ENCODE assay signal across 14 cellular contexts in genomic region chr20:39893013-39893685, GRCh38.
DNase-seq lines count a peak whose midpoint lies in the region; ATAC-seq, FAIRE-seq and TF ChIP-seq lines count a peak whose summit lies in the region.
"Had no signal": no experiment of that assay in that cellular context is flagged by ENCODE, and none has a peak within 500 bp of the region (broad histone marks: within the 10 kb centered on the region; RNA-seq: fewer than 3 reads in every experiment).

No MANE protein-coding gene starts in this region.

- no peaks in the 10 kb centered on the region for H3K79me2 ChIP-seq in hepatocyte

- H3K36me3 ChIP-seq in hepatocyte (replicated peaks; ENCODE audit: insufficient read depth, low read depth): no peaks in the 10 kb centered on the region
- H3K36me3 ChIP-seq: vagina, WERI-Rb-1 had no signal

- TF ChIP-seq POLR2A in GM12892 (IDR thresholded peaks at IDR 0.05; ENCODE audit: low read depth, low read length): no peak

- H3K27ac ChIP-seq in hepatocyte: no peak overlapping the region
- H3K27ac ChIP-seq: epithelial cell of prostate, vagina, WERI-Rb-1 had no signal

- peaks cover 6% of the 10 kb centered on the region for H3K4me1 ChIP-seq in hepatocyte (ENCODE audit: insufficient read depth)
- H3K4me1 ChIP-seq: vagina had no signal

- H3K4me1 Mint-ChIP-seq in HFFc6 (ENCODE audit: low read depth): no peaks in the 10 kb centered on the region
- H3K4me1 Mint-ChIP-seq: naive thymus-derived CD8-positive, alpha-beta T cell had no signal

- H3K9me3 ChIP-seq in hepatocyte (ENCODE audit: low read depth): no peaks in the 10 kb centered on the region
- H3K9me3 ChIP-seq: vagina had no signal

- no peak for FAIRE-seq in GM12892 (lab: Jason Lieb, UNC)

- H3K27ac Mint-ChIP-seq in HFFc6: no peak overlapping the region
- H3K27ac Mint-ChIP-seq: naive thymus-derived CD8-positive, alpha-beta T cell had no signal

- ATAC-seq in HG02642 (IDR thresholded peaks at IDR 0.05; ENCODE audit: poor library complexity, unreplicated experiment) (no peak), HG02588 (IDR thresholded peaks at IDR 0.05; ENCODE audit: unreplicated experiment) (no peak)
- ATAC-seq: naive thymus-derived CD8-positive, alpha-beta T cell had no signal

- DNase-seq in A172 (ENCODE audit: low spot score) (peak; percentile 8), HFFc6 (no peak), astrocyte of the cerebellum (ENCODE audit: low read depth) (peak; percentile 23), hepatocyte (ENCODE audit: low spot score) (peak; percentile 29), GM12892 (ENCODE audit: insufficient read length) (no peak)
- DNase-seq in activated CD4-positive, CD25-positive, alpha-beta regulatory T cell (lab: John Stamatoyannopoulos, UW): no peak
- DNase-seq: anterior cingulate cortex; naive thymus-derived CD8-positive, alpha-beta T cell; RPMI8226; WERI-Rb-1 had no signal

- H3K4me3 Mint-ChIP-seq in HFFc6: no peak overlapping the region
- H3K4me3 Mint-ChIP-seq: naive thymus-derived CD8-positive, alpha-beta T cell had no signal

- peaks cover 9% of the 10 kb centered on the region; the same call in 1 of the 2 replicates for H3K9me3 Mint-ChIP-seq in HFFc6

- in situ Hi-C loops in astrocyte of the cerebellum (cut with HindIII; ENCODE audit: low sequenced_read_pairs): no loop called here

- 75% methylated on average over 1 of the region's 1 CpG for WGBS in hepatocyte (ENCODE audit: low lambda C conversion rate, missing lambda C conversion rate)

- H3K4me3 ChIP-seq in astrocyte of the cerebellum (ENCODE audit: low read depth, low read length) (no peak overlapping the region), hepatocyte (no peak overlapping the region)
- H3K4me3 ChIP-seq: vagina had no signal

- no peak overlapping the region for H3K4me2 ChIP-seq in hepatocyte

- no peaks in the 10 kb centered on the region for H3K27me3 ChIP-seq in hepatocyte
- H3K27me3 ChIP-seq: vagina had no signal

- H3K27me3 Mint-ChIP-seq in HFFc6 (ENCODE audit: insufficient read depth): peaks cover 3% of the 10 kb centered on the region; the same call in 1 of the 2 replicates

- no peaks in the 10 kb centered on the region for H3K36me3 Mint-ChIP-seq in HFFc6 (ENCODE audit: low read depth)
- H3K36me3 Mint-ChIP-seq: naive thymus-derived CD8-positive, alpha-beta T cell had no signal

- H4K20me1 ChIP-seq in hepatocyte (ENCODE audit: insufficient read depth, poor library complexity, severe bottlenecking): no peaks in the 10 kb centered on the region

- peak; percentile 20; the same call in 1 of the 2 replicates for TF ChIP-seq CTCF in HFFc6 (IDR thresholded peaks at IDR 0.05)
- TF ChIP-seq CTCF in astrocyte of the cerebellum (IDR thresholded peaks at IDR 0.05; ENCODE audit: low read depth, low read length, missing control alignments): peak; percentile 3
- peak; percentile 7 for TF ChIP-seq CTCF in hepatocyte (IDR thresholded peaks at IDR 0.05; ENCODE audit: poor library complexity)

- H2AFZ ChIP-seq in hepatocyte: no peak overlapping the region

- no peaks in the 10 kb centered on the region for H3K9me2 ChIP-seq in hepatocyte (replicated peaks; ENCODE audit: insufficient read depth)

Comparison
In these comparisons a context has a peak if more than half of its experiments do, and no peak if none do; other contexts are left out.
1. DNase-seq: peak in A172 (single experiment), astrocyte of the cerebellum (single experiment) and hepatocyte (single experiment); none in HFFc6 (single experiment), activated CD4-positive, CD25-positive, alpha-beta regulatory T cell (0 of 4) and GM12892 (single experiment).
2. Peak in every context shown above with its lines, with median percentiles within 50 percentile points of each other: CTCF ChIP-seq.